12 cellular contexts compared by ENCODE assay signal in the genomic region with DNA sequence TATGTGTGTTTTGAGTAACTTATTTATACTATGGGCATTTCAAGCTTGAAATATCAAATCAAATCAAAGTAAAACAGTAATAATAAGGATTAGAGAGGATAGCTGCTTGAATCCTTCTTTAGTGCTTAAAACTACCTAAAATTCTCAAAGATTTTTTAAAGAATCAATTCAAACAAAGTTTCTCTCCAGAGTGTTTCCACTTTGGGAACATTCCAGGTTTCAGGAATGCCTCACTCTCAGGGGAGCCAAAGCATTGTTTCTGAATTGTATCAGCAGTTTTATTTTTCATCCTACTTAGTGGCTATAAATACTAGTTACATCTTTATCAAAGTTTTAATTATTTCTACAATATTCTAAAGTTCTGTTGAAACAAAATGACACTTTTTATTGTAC. TPM values are rescaled to one million over a fixed set of nuclear protein-coding genes. Genes with fewer than 3 reads are reported as not detected.
A peak's percentile ranks its signal among the peaks of the same experiment; 100 is the strongest.
DNase-seq lines count a peak whose midpoint lies in the region; ATAC-seq and TF ChIP-seq lines count a peak whose summit lies in the region.
"Had no signal": no experiment of that assay in that cellular context is flagged by ENCODE, and none has a peak within 500 bp of the region (broad histone marks: within the 10 kb centered on the region; RNA-seq: fewer than 3 reads in every experiment).

No MANE protein-coding gene starts in this region.

- TF ChIP-seq POLR2A in sigmoid colon (IDR thresholded peaks at IDR 0.05): no peak

- peak overlapping the region; percentile 96 for H3K4me3 ChIP-seq in right cardiac atrium (ENCODE audit: low read length)
- H3K4me3 ChIP-seq in sigmoid colon: peak overlapping the region; percentile 23 to 53 (median 48)
- H3K4me3 ChIP-seq in A673 (ENCODE audit: low read depth, low read length, poor library complexity, severe bottlenecking): no peak overlapping the region

- CTCF ChIA-PET in Calu3 (lab: Charles Lee) (interaction anchor here (0.6 to 2.3 kb wide), 4 partner anchors 11 to 259 kb away, joined by 3 to 13 read pairs (median 6); no protein-coding TSS in a partner anchor), MCF 10A (lab: Yijun Ruan, JAX) (interaction anchor here (0.6 to 3.6 kb wide), 6 partner anchors 10 to 359 kb away, joined by 3 to 18 read pairs (median 4); no protein-coding TSS in a partner anchor), A673 (lab: Charles Lee) (no interaction called here)

- H3K9me3 ChIP-seq in right cardiac atrium (ENCODE audit: control insufficient read depth, low read length) (no peaks in the 10 kb centered on the region), sigmoid colon (no peaks in the 10 kb centered on the region), A673 (ENCODE audit: low read depth, low read length, poor library complexity, severe bottlenecking) (no peaks in the 10 kb centered on the region)

- peak in 1 of 2 donors; percentile 70 for ATAC-seq in right cardiac atrium
- ATAC-seq in activated T-helper 17 cell treated with anti-CD3 and anti-CD28 coated beads, Interleukin-2, amount 50 U/mL, for 72 hours (replicated peaks): no peak

- H3K36me3 ChIP-seq in sigmoid colon: no peaks in the 10 kb centered on the region
- H3K36me3 ChIP-seq in A673 (ENCODE audit: insufficient read depth, low read length, poor library complexity, severe bottlenecking): no peaks in the 10 kb centered on the region

- no peaks in the 10 kb centered on the region for H3K27me3 ChIP-seq in right cardiac atrium (ENCODE audit: control insufficient read depth, insufficient read depth)
- H3K27me3 ChIP-seq in sigmoid colon: no peaks in the 10 kb centered on the region
- H3K27me3 ChIP-seq in A673 (replicated peaks; ENCODE audit: insufficient read depth, low read depth, low read length, poor library complexity): no peaks in the 10 kb centered on the region

- TF ChIP-seq CTCF in Calu3 (IDR thresholded peaks at IDR 0.05; ENCODE audit: unreplicated experiment): no peak
- no peak for TF ChIP-seq CTCF in MCF 10A (IDR thresholded peaks at IDR 0.05; ENCODE audit: unreplicated experiment)
- TF ChIP-seq CTCF in sigmoid colon (IDR thresholded peaks at IDR 0.05): no peak
- no peak for TF ChIP-seq CTCF in A673 (conservative IDR thresholded peaks at IDR 0.05; ENCODE audit: low read depth, low read length)

- H3K4me1 ChIP-seq in right cardiac atrium (ENCODE audit: control insufficient read depth, insufficient read depth, low read length): no peaks in the 10 kb centered on the region
- H3K4me1 ChIP-seq in sigmoid colon: peaks cover 0 to 27% (median 12%) of the 10 kb centered on the region in 4 donors
- H3K4me1 ChIP-seq in A673 (ENCODE audit: insufficient read depth, low read length, poor library complexity, severe bottlenecking): peaks cover 21% of the 10 kb centered on the region

- peaks cover 22% of the 10 kb centered on the region for H3K4me1 Mint-ChIP-seq in Calu3 (ENCODE audit: low read depth, unreplicated experiment)
- peaks cover 26% of the 10 kb centered on the region for H3K4me1 Mint-ChIP-seq in MCF 10A (ENCODE audit: insufficient read depth, unreplicated experiment)
- no peaks in the 10 kb centered on the region for H3K4me1 Mint-ChIP-seq in activated T-helper 17 cell treated with anti-CD3 and anti-CD28 coated beads, Interleukin-2, amount 50 U/mL, for 72 hours
- H3K4me1 Mint-ChIP-seq: CD8-positive, alpha-beta memory T cell had no signal

- H3K9me3 Mint-ChIP-seq in Calu3 (ENCODE audit: low read depth, unreplicated experiment) (no peaks in the 10 kb centered on the region), MCF 10A (ENCODE audit: unreplicated experiment) (no peaks in the 10 kb centered on the region)
- H3K9me3 Mint-ChIP-seq in activated T-helper 17 cell treated with anti-CD3 and anti-CD28 coated beads, Interleukin-2, amount 50 U/mL, for 72 hours: peaks cover 3% of the 10 kb centered on the region
- H3K9me3 Mint-ChIP-seq: neural crest cell; T-helper 1 cell treated with Interleukin-12 subunit alpha and Interleukin-12 subunit beta and Interleukin-4 antibody, amounts not matched to agents 30 μg/mL and 1 μg/mL, for 36 hours had no signal

- H3K27ac ChIP-seq in right cardiac atrium (ENCODE audit: low read length) (no peak overlapping the region), sigmoid colon (peak overlapping the region; percentile 67 to 78 (median 74)), A673 (ENCODE audit: low read depth, low read length, poor library complexity, severe bottlenecking) (no peak overlapping the region)

- POLR2A ChIA-PET in MCF 10A (lab: Yijun Ruan, JAX) (interaction anchor here (0.8 to 3.2 kb wide), 7 partner anchors 12 to 924 kb away, joined by 3 to 20 read pairs (median 6); partner anchors contain the start of gene SLC6A15), A673 (lab: Charles Lee; ENCODE audit: low non-redundant PET) (no interaction called here)

- peaks cover 22% of the 10 kb centered on the region for H3K36me3 Mint-ChIP-seq in Calu3 (ENCODE audit: insufficient read depth, unreplicated experiment)
- no peaks in the 10 kb centered on the region for H3K36me3 Mint-ChIP-seq in MCF 10A (ENCODE audit: insufficient read depth, unreplicated experiment)
- no peaks in the 10 kb centered on the region for H3K36me3 Mint-ChIP-seq in activated T-helper 17 cell treated with anti-CD3 and anti-CD28 coated beads, Interleukin-2, amount 50 U/mL, for 72 hours (ENCODE audit: low read depth)
- H3K36me3 Mint-ChIP-seq: CD8-positive, alpha-beta memory T cell had no signal

- BruUV-seq in Calu3 (replicated peaks; lab: Mats Ljungman, UMichigan) (no TSS peak), MCF 10A (replicated peaks; lab: Mats Ljungman, UMichigan) (no TSS peak), A673 (replicated peaks; lab: Mats Ljungman, UMichigan) (no TSS peak)

- DNase-seq in Calu3 (no peak), MCF 10A (ENCODE audit: unreplicated experiment) (peak; percentile 53), right cardiac atrium (no peak), sigmoid colon (no peak), A673 (ENCODE audit: low spot score) (no peak), head of caudate nucleus (no peak), amniotic stem cell (lab: John Stamatoyannopoulos, UW) (no peak)
- DNase-seq: activated T-cell treated with anti-CD3 and anti-CD28 coated beads, Interleukin-2, amount 50 U/mL, for 1 hour; CD8-positive, alpha-beta memory T cell had no signal

- H3K27me3 Mint-ChIP-seq in Calu3 (ENCODE audit: unreplicated experiment) (no peaks in the 10 kb centered on the region), MCF 10A (ENCODE audit: insufficient read depth, unreplicated experiment) (no peaks in the 10 kb centered on the region)
- H3K27me3 Mint-ChIP-seq in activated T-helper 17 cell treated with anti-CD3 and anti-CD28 coated beads, Interleukin-2, amount 50 U/mL, for 72 hours: peaks cover 3% of the 10 kb centered on the region
- H3K27me3 Mint-ChIP-seq: CD8-positive, alpha-beta memory T cell had no signal

- intact Hi-C loops in Calu3 (cut with micrococcal nuclease; ENCODE audit: unreplicated experiment) (no loop called here), MCF 10A (cut with micrococcal nuclease) (no loop called here), right cardiac atrium (cut with DNase I) (no loop called here), sigmoid colon (cut with DNase I) (no loop called here), A673 (cut with micrococcal nuclease; ENCODE audit: unreplicated experiment) (no loop called here), head of caudate nucleus (cut with DNase I) (no loop called here)

- TF ChIP-seq EP300 in sigmoid colon (IDR thresholded peaks at IDR 0.05): no peak

- H3K4me3 Mint-ChIP-seq in Calu3 (ENCODE audit: low read depth, unreplicated experiment) (peak overlapping the region; percentile 90), MCF 10A (ENCODE audit: unreplicated experiment) (peak overlapping the region; percentile 85)
- no peak overlapping the region for H3K4me3 Mint-ChIP-seq in activated T-helper 17 cell treated with anti-CD3 and anti-CD28 coated beads, Interleukin-2, amount 50 U/mL, for 72 hours
- H3K4me3 Mint-ChIP-seq: CD8-positive, alpha-beta memory T cell; neural crest cell; T-helper 1 cell treated with Interleukin-12 subunit alpha and Interleukin-12 subunit beta and Interleukin-4 antibody, amounts not matched to agents 30 μg/mL and 1 μg/mL, for 36 hours had no signal

- H3K27ac Mint-ChIP-seq in Calu3 (ENCODE audit: unreplicated experiment) (peak overlapping the region; percentile 93), MCF 10A (ENCODE audit: low read depth, unreplicated experiment) (peak overlapping the region; percentile 96)
- H3K27ac Mint-ChIP-seq in activated T-helper 17 cell treated with anti-CD3 and anti-CD28 coated beads, Interleukin-2, amount 50 U/mL, for 72 hours: no peak overlapping the region
- H3K27ac Mint-ChIP-seq: CD8-positive, alpha-beta memory T cell; T-helper 1 cell treated with Interleukin-12 subunit alpha and Interleukin-12 subunit beta and Interleukin-4 antibody, amounts not matched to agents 30 μg/mL and 1 μg/mL, for 36 hours had no signal

RNA-seq across cellular contexts. Expression of gene RASSF9, which starts 0.8 kb away (rescaled TPM):
- total RNA-seq in Calu3 (2022) (3.0 and 3.3 TPM in 2 replicates), MCF 10A (2022) (1.5 and 2.1 TPM in 2 replicates), right cardiac atrium (1 to 10 TPM; 2.5 to 4.0 (median 3.1) TPM), sigmoid colon (1 to 10 TPM; 2.7 to 3.9 (median 3.3) TPM), A673 (2021) (0.09 and 0.19 TPM in 2 replicates)
- polyA plus RNA-seq in right cardiac atrium (0.95 TPM), sigmoid colon (under 1 TPM in 2 of 3 donors, not detected in 1; 0.32 to 0.60 TPM)
- not detected for total RNA-seq in activated T-helper 17 cell treated with anti-CD3 and anti-CD28 coated beads, Interleukin-2, amount 50 U/mL, for 72 hours
- total RNA-seq: CD8-positive, alpha-beta memory T cell; neural crest cell had no signal
- polyA plus RNA-seq: CD8-positive, alpha-beta memory T cell had no signal

RNA-seq across cellular contexts. Expression of gene NTS, which starts 38.7 kb away (rescaled TPM):
- total RNA-seq in Calu3 (2022): not detected in 2 replicates
- total RNA-seq in MCF 10A (2022): not detected in 2 replicates
- total RNA-seq in right cardiac atrium: under 1 TPM in 1 of 4 donors, not detected in 3; 0.43 TPM
- 1.1 TPM for polyA plus RNA-seq in right cardiac atrium
- not detected for total RNA-seq in sigmoid colon
- under 1 TPM in 1 of 3 donors, not detected in 2; 0.50 TPM for polyA plus RNA-seq in sigmoid colon
- total RNA-seq in activated T-helper 17 cell treated with anti-CD3 and anti-CD28 coated beads, Interleukin-2, amount 50 U/mL, for 72 hours: not detected
- 0.24 and 0.42 TPM in 2 replicates for total RNA-seq in A673 (2021)
- total RNA-seq: CD8-positive, alpha-beta memory T cell had no signal
- polyA plus RNA-seq: CD8-positive, alpha-beta memory T cell had no signal

Comparison
In these comparisons a context has a peak if more than half of its experiments do, and no peak if none do; other contexts are left out.
1. H3K27ac ChIP-seq: peak in sigmoid colon (4 of 4); none in right cardiac atrium (single experiment) and A673 (single experiment).